1 cellular context compared by ENCODE assay signal in genomic region chr1:17777818-17778217, GRCh38.
TF ChIP-seq lines count a peak whose summit lies in the region.

No MANE protein-coding gene starts in this region.

TF ChIP-seq in HEK293, 187 proteins besides CTCF, POLR2A, EP300 and RAD21 (continued from another document):
- TF ChIP-seq ZNF449 (tag by site-specific recombination; IDR thresholded peaks at IDR 0.05) (peak; percentile 90), ZNF423 (tag by site-specific recombination; IDR thresholded peaks at IDR 0.05) (no peak)
